18 cellular contexts compared by ENCODE assay signal in the genomic region with DNA sequence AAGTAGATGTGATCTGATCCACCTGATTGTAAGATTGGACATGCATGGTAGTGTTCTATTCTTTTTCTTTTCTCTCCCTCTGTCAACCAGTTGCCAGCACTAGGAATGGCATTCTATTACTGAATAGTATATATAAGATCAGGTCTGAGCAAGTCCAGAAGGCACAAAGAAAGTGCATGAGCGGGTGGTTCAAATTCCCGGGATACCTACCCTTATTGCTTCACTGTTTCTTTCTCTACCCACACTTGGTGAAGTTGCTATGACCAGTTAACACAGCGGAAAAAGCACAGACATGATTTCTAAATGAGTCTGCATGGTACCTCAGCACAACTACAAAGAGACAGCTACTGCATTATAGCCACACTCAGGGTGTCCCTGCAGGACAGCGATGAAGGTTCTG.
DNase-seq lines count a peak whose midpoint lies in the region; FAIRE-seq and TF ChIP-seq lines count a peak whose summit lies in the region.
"Had no signal": no experiment of that assay in that cellular context is flagged by ENCODE, and none has a peak within 500 bp of the region (broad histone marks: within the 10 kb centered on the region; RNA-seq: fewer than 3 reads in every experiment).

No MANE protein-coding gene starts in this region.

- no peak overlapping the region for H3K56ac ChIP-seq in H1 (replicated peaks; ENCODE audit: insufficient read length, low read depth, low read length)

- intact Hi-C loops in mammary epithelial cell (cut with micrococcal nuclease) (loop anchor here (1.0 kb wide), 1 partner anchor 20 kb away; no protein-coding TSS in a partner anchor), MCF 10A (cut with micrococcal nuclease) (no loop called here)

- no peak overlapping the region for H2BK120ac ChIP-seq in H1 (replicated peaks; ENCODE audit: low read depth, low read length)
- H2BK120ac ChIP-seq in neuronal stem cell (ENCODE audit: low read depth, low read length): no peak overlapping the region

- peak; percentile 75 for DNase-seq in mammary epithelial cell
- DNase-seq in MCF 10A (ENCODE audit: unreplicated experiment): no peak
- no peak for DNase-seq in H1 (ENCODE audit: low read depth in 1 of 2, low spot score in 2 of 2)
- DNase-seq in neuronal stem cell (ENCODE audit: low spot score): no peak
- no peak for DNase-seq in coronary artery (ENCODE audit: low spot score)
- DNase-seq in H7: no peak
- DNase-seq in G401 (ENCODE audit: low spot score): no peak
- DNase-seq: AML-193; CD4-positive, alpha-beta T cell; DMS153; DMS79; GF-D8; H9 had no signal

- no peak overlapping the region for H3K4me3 Mint-ChIP-seq in MCF 10A (ENCODE audit: unreplicated experiment)
- H3K4me3 Mint-ChIP-seq: CD4-positive, alpha-beta T cell; GM23338; H9 had no signal

- no peak overlapping the region for H2BK20ac ChIP-seq in H1 (ENCODE audit: low read length)

- H3K18ac ChIP-seq in H1 (ENCODE audit: extremely low read depth, low read length) (no peak overlapping the region; the same call in 1 of the 2 replicates), neuronal stem cell (ENCODE audit: low read length) (no peak overlapping the region)

- POLR2A ChIA-PET in MCF 10A (lab: Yijun Ruan, JAX): interaction anchor here (0.6 kb wide), 1 partner anchor 21 kb away, joined by 4 read pairs; no protein-coding TSS in a partner anchor
- POLR2A ChIA-PET in H1 (lab: Charles Lee; ENCODE audit: partially characterized antibody): no interaction called here

- no peak overlapping the region for H2BK5ac ChIP-seq in H1 (ENCODE audit: low read depth, low read length)
- H2BK5ac ChIP-seq in neuronal stem cell (ENCODE audit: low read length): no peak overlapping the region

- no peaks in the 10 kb centered on the region for H3K79me1 ChIP-seq in H1 (ENCODE audit: low read depth, low read length)
- H3K79me1 ChIP-seq in neuronal stem cell (ENCODE audit: low read depth, low read length): no peaks in the 10 kb centered on the region

- peak overlapping the region; percentile 29; the same call in 1 of the 2 replicates for H2BK15ac ChIP-seq in H1 (ENCODE audit: low read length)
- no peak overlapping the region for H2BK15ac ChIP-seq in neuronal stem cell (ENCODE audit: low read length)

- TF ChIP-seq CTCF in mammary epithelial cell (conservative IDR thresholded peaks at IDR 0.05 in 1 of 2, IDR thresholded peaks at IDR 0.05 in 1 of 2; ENCODE audit: extremely low read depth in 1 of 2, insufficient read depth in 1 of 2, low read depth in 1 of 2, low read length in 2 of 2) (no peak), MCF 10A (IDR thresholded peaks at IDR 0.05; ENCODE audit: unreplicated experiment) (no peak), H1 (IDR thresholded peaks at IDR 0.05; ENCODE audit: control extremely low read depth in 1 of 3, insufficient read depth in 1 of 3, low read depth in 1 of 3, low read length in 3 of 3) (no peak), coronary artery (IDR thresholded peaks at IDR 0.05) (no peak)

- H3K4me1 Mint-ChIP-seq in MCF 10A (ENCODE audit: insufficient read depth, unreplicated experiment): no peaks in the 10 kb centered on the region
- H3K4me1 Mint-ChIP-seq: GM23338 had no signal

- no peak overlapping the region for H3K27ac Mint-ChIP-seq in MCF 10A (ENCODE audit: low read depth, unreplicated experiment)
- H3K27ac Mint-ChIP-seq: CD4-positive, alpha-beta T cell; GM23338; H9 had no signal

- no peak overlapping the region for H4K91ac ChIP-seq in H1 (replicated peaks; ENCODE audit: insufficient read length, low read length)
- no peak overlapping the region for H4K91ac ChIP-seq in neuronal stem cell (ENCODE audit: low read depth, low read length, poor library complexity)

- CTCF ChIA-PET in mammary epithelial cell (lab: Charles Lee; ENCODE audit: low non-redundant PET): no interaction called here
- CTCF ChIA-PET in MCF 10A (lab: Yijun Ruan, JAX): interaction anchor here (0.6 to 14.5 kb wide), 4 partner anchors 42 to 1273 kb away, joined by 3 to 345 read pairs (median 13); no protein-coding TSS in a partner anchor
- CTCF ChIA-PET in H1 (lab: Charles Lee; ENCODE audit: partially characterized antibody): interaction anchor here (0.6 to 19.3 kb wide), 7 partner anchors 12 to 1703 kb away, joined by 3 to 790 read pairs (median 10); no protein-coding TSS in a partner anchor

- no peak for FAIRE-seq in H1 (lab: Jason Lieb, UNC)
- FAIRE-seq: A549 had no signal

- H3K4me3 ChIP-seq in mammary epithelial cell (replicated peaks in 1 of 3; ENCODE audit: insufficient read depth in 1 of 3, low read depth in 2 of 3, low read length in 3 of 3): no peak overlapping the region
- H3K4me3 ChIP-seq in H1 (ENCODE audit: extremely low read depth in 1 of 4, insufficient read depth in 2 of 4, low read depth in 3 of 4, low read length in 4 of 4): no peak overlapping the region
- no peak overlapping the region for H3K4me3 ChIP-seq in neuronal stem cell (ENCODE audit: low read length in 2 of 2)
- H3K4me3 ChIP-seq in coronary artery: no peak overlapping the region
- H3K4me3 ChIP-seq in H7 (ENCODE audit: insufficient read depth, low read depth, low read length): no peak overlapping the region
- H3K4me3 ChIP-seq: A549, GM23338 had no signal

- H2BK12ac ChIP-seq in H1 (ENCODE audit: low read depth, low read length) (peak overlapping the region; percentile 35; the same call in 1 of the 2 replicates), neuronal stem cell (ENCODE audit: low read length) (no peak overlapping the region)

- no TSS peak for BruUV-seq in mammary epithelial cell (replicated peaks; lab: Mats Ljungman, UMichigan)
- BruUV-seq in MCF 10A (replicated peaks; lab: Mats Ljungman, UMichigan): no TSS peak

- H4K8ac ChIP-seq in H1 (ENCODE audit: extremely low read depth, insufficient read depth, low read length): no peak overlapping the region
- peak overlapping the region; percentile 88 for H4K8ac ChIP-seq in neuronal stem cell (ENCODE audit: low read depth, low read length)

- H3K4me1 ChIP-seq in mammary epithelial cell (ENCODE audit: insufficient read depth, low read length): peaks cover 10% of the 10 kb centered on the region
- H3K4me1 ChIP-seq in H1 (replicated peaks in 1 of 4; ENCODE audit: control insufficient read depth in 3 of 4, insufficient read depth in 4 of 4, low read length in 3 of 4): no peaks in the 10 kb centered on the region
- peaks cover 0 to 3% of the 10 kb centered on the region in 2 donors for H3K4me1 ChIP-seq in neuronal stem cell (ENCODE audit: control insufficient read depth in 2 of 2, insufficient read depth in 1 of 2, low read depth in 1 of 2, low read length in 2 of 2)
- H3K4me1 ChIP-seq: A549 had no signal

- TF ChIP-seq POLR2A in H1 (IDR thresholded peaks at IDR 0.05; ENCODE audit: control extremely low read depth in 1 of 2, low read depth in 2 of 2, low read length in 2 of 2): no peak

- H3K27me3 Mint-ChIP-seq in MCF 10A (ENCODE audit: insufficient read depth, unreplicated experiment): no peaks in the 10 kb centered on the region
- H3K27me3 Mint-ChIP-seq: CD4-positive, alpha-beta T cell had no signal

- H3K4ac ChIP-seq in H1 (replicated peaks; ENCODE audit: insufficient read length, low read depth, low read length) (no peak overlapping the region), neuronal stem cell (ENCODE audit: low read length) (no peak overlapping the region)

- H3K79me2 ChIP-seq in mammary epithelial cell (ENCODE audit: insufficient read depth, low read length) (no peaks in the 10 kb centered on the region), H1 (ENCODE audit: control insufficient read depth in 1 of 2, insufficient read depth in 2 of 2, low read length in 2 of 2) (no peaks in the 10 kb centered on the region)

- H3K27me3 ChIP-seq in mammary epithelial cell (ENCODE audit: insufficient read depth, low read length) (no peaks in the 10 kb centered on the region), H1 (replicated peaks in 1 of 4; ENCODE audit: control insufficient read depth in 3 of 4, extremely low read depth in 1 of 4, insufficient read depth in 3 of 4, low read length in 3 of 4) (no peaks in the 10 kb centered on the region), neuronal stem cell (ENCODE audit: control insufficient read depth in 3 of 3, insufficient read depth in 3 of 3, low read depth in 1 of 3, low read length in 3 of 3) (peaks cover under 1 to 7% (median 2%) of the 10 kb centered on the region in 3 experiments), H7 (ENCODE audit: control insufficient read depth, insufficient read depth, low read length) (no peaks in the 10 kb centered on the region)

- H3K14ac ChIP-seq in H1 (ENCODE audit: insufficient read length): no peak overlapping the region
- H3K14ac ChIP-seq in neuronal stem cell (ENCODE audit: low read length): no peak overlapping the region

- H3K23me2 ChIP-seq in H1 (ENCODE audit: low read depth, low read length): peaks cover 7% of the 10 kb centered on the region; the same call in 1 of the 2 replicates

- no peak overlapping the region for H3K9ac ChIP-seq in mammary epithelial cell (ENCODE audit: insufficient read depth, low read length)
- no peak overlapping the region for H3K9ac ChIP-seq in H1 (replicated peaks in 1 of 4; ENCODE audit: extremely low read depth in 1 of 4, low read depth in 3 of 4, low read length in 3 of 4)
- no peak overlapping the region for H3K9ac ChIP-seq in neuronal stem cell (ENCODE audit: low read depth, low read length, poor library complexity)

- H3K23ac ChIP-seq in H1 (ENCODE audit: insufficient read length): no peak overlapping the region
- no peak overlapping the region for H3K23ac ChIP-seq in neuronal stem cell (ENCODE audit: low read depth, low read length, poor library complexity)

- H3K9me3 ChIP-seq in mammary epithelial cell (replicated peaks; ENCODE audit: insufficient read depth, low read length): no peaks in the 10 kb centered on the region
- H3K9me3 ChIP-seq in H1 (ENCODE audit: insufficient read depth in 2 of 2, low read depth in 1 of 2, low read length in 1 of 2): no peaks in the 10 kb centered on the region
- peaks cover 0 to 5% of the 10 kb centered on the region in 2 donors for H3K9me3 ChIP-seq in neuronal stem cell (replicated peaks in 1 of 2; ENCODE audit: control insufficient read depth in 2 of 2, insufficient read depth in 1 of 2, low read depth in 1 of 2, low read length in 2 of 2)
- H3K9me3 ChIP-seq: A549 had no signal

- H3K36me3 ChIP-seq in mammary epithelial cell (ENCODE audit: insufficient read depth, low read length) (no peaks in the 10 kb centered on the region), H1 (ENCODE audit: control insufficient read depth in 2 of 4, insufficient read depth in 4 of 4, low read length in 3 of 4) (no peaks in the 10 kb centered on the region), neuronal stem cell (replicated peaks in 1 of 2; ENCODE audit: control insufficient read depth in 2 of 2, insufficient read depth in 2 of 2, low read length in 2 of 2) (no peaks in the 10 kb centered on the region), H7 (replicated peaks; ENCODE audit: control insufficient read depth, insufficient read depth, low read length) (no peaks in the 10 kb centered on the region)

- no peak for TF ChIP-seq EP300 in H1 (IDR thresholded peaks at IDR 0.05; ENCODE audit: borderline replicate concordance in 1 of 2, low read depth in 2 of 2, low read length in 2 of 2)

- no peaks in the 10 kb centered on the region for H4K20me1 ChIP-seq in mammary epithelial cell (ENCODE audit: insufficient read depth, low read length)
- H4K20me1 ChIP-seq in H1 (replicated peaks in 1 of 2; ENCODE audit: control insufficient read depth in 1 of 2, insufficient read depth in 2 of 2, low read length in 2 of 2): peaks cover 0 to 6% of the 10 kb centered on the region in 2 experiments

- H2AFZ ChIP-seq in mammary epithelial cell (ENCODE audit: low read depth, low read length) (no peak overlapping the region), H1 (ENCODE audit: low read length) (no peak overlapping the region), neuronal stem cell (ENCODE audit: low read length) (no peak overlapping the region)
- H2AFZ ChIP-seq: GM23338 had no signal

- H3K4me2 ChIP-seq in mammary epithelial cell (ENCODE audit: insufficient read depth, low read depth, low read length) (peak overlapping the region; percentile 47), H1 (ENCODE audit: insufficient read depth in 1 of 2, low read depth in 2 of 2, low read length in 2 of 2) (no peak overlapping the region), neuronal stem cell (ENCODE audit: insufficient read depth, low read length, poor library complexity, severe bottlenecking) (no peak overlapping the region)
- H3K4me2 ChIP-seq: A549, GM23338 had no signal

- dilution Hi-C loops in mammary epithelial cell (cut with HindIII; ENCODE audit: low sequenced_read_pairs): loop anchor here (5.0 kb wide), 1 partner anchor 34 kb away; no protein-coding TSS in a partner anchor

- in situ Hi-C loops in mammary epithelial cell (cut with MboI; ENCODE audit: low sequenced_read_pairs in 2 of 2): loop anchor here in 1 of 2 donors (5.0 kb wide), 1 partner anchor 44 kb away; no protein-coding TSS in a partner anchor
- in situ Hi-C loops in G401 (cut with HindIII; ENCODE audit: low sequenced_read_pairs): no loop called here

- no peak overlapping the region for H4K5ac ChIP-seq in H1 (ENCODE audit: insufficient read length, low read depth, low read length)

- peaks cover 10% of the 10 kb centered on the region for H3K9me3 Mint-ChIP-seq in MCF 10A (ENCODE audit: unreplicated experiment)
- H3K9me3 Mint-ChIP-seq: CD4-positive, alpha-beta T cell had no signal

- H2AK5ac ChIP-seq in H1 (ENCODE audit: low read depth, low read length) (no peak overlapping the region; the same call in 1 of the 2 replicates), neuronal stem cell (ENCODE audit: low read depth, low read length) (no peak overlapping the region)

- 7% methylated on average over 4 of the region's 4 CpGs for WGBS in mammary epithelial cell (ENCODE audit: low coverage, missing lambda C conversion rate)
- 86% methylated on average over 4 of the region's 4 CpGs; no CpG with 5 or more reads in 1 of the 2 experiments for WGBS in H1 (ENCODE audit: extremely low coverage in 1 of 2, insufficient coverage in 1 of 2, insufficient read length in 1 of 2, insufficient replicate concordance in 2 of 2, low coverage in 1 of 2, low lambda C conversion rate in 2 of 2, missing lambda C conversion rate in 1 of 2), 2 experiments
- WGBS in neuronal stem cell (ENCODE audit: extremely low coverage in 2 of 2, insufficient read length in 2 of 2, insufficient replicate concordance in 1 of 2), 2 donors: no CpG with 5 or more reads among the region's 4 CpGs

- peaks cover 10% of the 10 kb centered on the region for H3K36me3 Mint-ChIP-seq in MCF 10A (ENCODE audit: insufficient read depth, unreplicated experiment)

- no peak overlapping the region for H3K27ac ChIP-seq in mammary epithelial cell (ENCODE audit: insufficient read depth, low read depth, low read length)
- no peak overlapping the region for H3K27ac ChIP-seq in H1 (ENCODE audit: low read depth, low read length)
- H3K27ac ChIP-seq in neuronal stem cell (replicated peaks; ENCODE audit: low read length): no peak overlapping the region
- no peak overlapping the region for H3K27ac ChIP-seq in coronary artery
- H3K27ac ChIP-seq: 22Rv1, A549, C4-2B, HL-60 had no signal

- no peak for TF ChIP-seq RAD21 in H1 (IDR thresholded peaks at IDR 0.05 in 1 of 2, conservative IDR thresholded peaks at IDR 0.05 in 1 of 2; ENCODE audit: low read depth in 2 of 2, low read length in 2 of 2)
